Comparison of ENCODE assay signal across 1 cellular context in genomic region chr13:98983182-98983581, GRCh38.
TF ChIP-seq lines count a peak whose summit lies in the region.

No MANE protein-coding gene starts in this region.

TF ChIP-seq in endothelial cell of umbilical vein, 7 proteins besides CTCF, POLR2A, EP300 and RAD21 (continued from another document):
- no peak for TF ChIP-seq MAX (IDR thresholded peaks at IDR 0.05; ENCODE audit: insufficient read depth, insufficient read length)
